Comparison of ENCODE assay signal across 9 cellular contexts in the genomic region with DNA sequence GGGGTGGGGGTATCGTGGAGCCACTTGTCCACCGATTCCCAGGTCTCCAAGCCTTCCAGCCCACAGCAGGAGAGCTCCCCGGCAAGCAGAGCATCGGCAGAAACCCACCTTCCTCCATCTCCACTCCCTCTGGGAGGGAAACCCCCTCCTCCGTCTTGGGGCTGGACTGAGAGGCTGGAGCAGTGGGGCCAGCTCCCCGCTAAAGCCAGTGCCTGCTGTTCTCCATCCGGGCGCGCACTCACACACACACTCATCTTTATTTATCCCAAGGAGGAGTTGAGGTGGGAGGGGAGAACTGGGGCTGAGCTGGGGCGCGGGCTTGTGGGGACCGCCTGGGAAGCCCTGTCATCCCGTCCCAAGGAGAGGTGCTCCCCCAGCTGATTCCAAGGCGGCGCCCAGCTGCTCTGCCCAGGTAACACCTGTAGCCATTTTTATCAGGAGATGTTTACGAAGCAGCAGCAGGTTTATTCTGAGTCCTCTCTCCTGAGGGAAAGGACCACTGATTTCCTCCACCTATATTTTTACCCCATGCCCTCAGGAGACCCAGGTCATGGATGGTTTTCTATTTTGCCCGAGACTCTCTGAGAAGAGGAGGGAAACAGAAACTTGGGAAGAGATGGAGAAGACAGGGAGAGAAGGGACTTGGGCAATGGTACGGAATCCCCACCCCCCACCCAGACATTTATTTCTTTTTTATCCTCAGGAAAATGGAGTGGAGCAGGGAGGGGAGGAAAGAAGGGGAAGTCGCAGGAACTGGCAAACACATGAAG. TPM values are rescaled to one million over a fixed set of nuclear protein-coding genes. Genes with fewer than 3 reads are reported as not detected.
DNase-seq lines count a peak whose midpoint lies in the region; ATAC-seq and TF ChIP-seq lines count a peak whose summit lies in the region.
"Had no signal": no experiment of that assay in that cellular context is flagged by ENCODE, and none has a peak within 500 bp of the region (broad histone marks: within the 10 kb centered on the region; RNA-seq: fewer than 3 reads in every experiment).

No MANE protein-coding gene starts in this region.

- H3K36me3 Mint-ChIP-seq in mesothelial cell of epicardium (no peaks in the 10 kb centered on the region), natural killer cell (no peaks in the 10 kb centered on the region)

- no peak overlapping the region for H3K9ac ChIP-seq in SK-N-SH

- H3K27me3 ChIP-seq in SK-N-SH (ENCODE audit: insufficient read depth) (peaks cover 8% of the 10 kb centered on the region; the same call in 1 of the 2 replicates), ascending aorta (no peaks in the 10 kb centered on the region), upper lobe of left lung (peaks cover 0 to 5% (median 2%) of the 10 kb centered on the region in 4 donors)

- H3K4me3 ChIP-seq in SK-N-SH (ENCODE audit: low read depth in 2 of 2, low read length in 1 of 2) = peak overlapping the region; percentile 37 to 59
- peak overlapping the region; percentile 35 to 64 for H3K4me3 ChIP-seq in ascending aorta
- peak overlapping the region in 3 of 4 donors; percentile 12 to 47 (median 47) for H3K4me3 ChIP-seq in upper lobe of left lung

- H3F3A ChIP-seq in SK-N-SH (replicated peaks; ENCODE audit: insufficient read depth) = peaks cover 4% of the 10 kb centered on the region

- no peak for TF ChIP-seq CTCF in SK-N-SH (IDR thresholded peaks at IDR 0.05)
- TF ChIP-seq CTCF in ascending aorta (IDR thresholded peaks at IDR 0.05) = no peak
- no peak for TF ChIP-seq CTCF in mesothelial cell of epicardium (IDR thresholded peaks at IDR 0.05; ENCODE audit: unreplicated experiment)
- TF ChIP-seq CTCF in upper lobe of left lung (IDR thresholded peaks at IDR 0.05) = no peak
- no peak for TF ChIP-seq CTCF in natural killer cell (IDR thresholded peaks at IDR 0.05)

- TF ChIP-seq EP300 in SK-N-SH (IDR thresholded peaks at IDR 0.05; ENCODE audit: borderline replicate concordance in 1 of 2, low read depth in 1 of 2, low read length in 1 of 2) (no peak), upper lobe of left lung (IDR thresholded peaks at IDR 0.05) (no peak)

- no peaks in the 10 kb centered on the region for H4K20me1 ChIP-seq in SK-N-SH (ENCODE audit: insufficient read depth)

- DNase-seq in SK-N-SH = no peak
- no peak for DNase-seq in ascending aorta (ENCODE audit: low spot score in 2 of 2)
- no peak for DNase-seq in mesothelial cell of epicardium (ENCODE audit: low spot score in 2 of 2, unreplicated experiment in 2 of 2)
- DNase-seq in upper lobe of left lung = no peak
- DNase-seq in A172 (ENCODE audit: low spot score) = no peak
- no peak for DNase-seq in natural killer cell
- DNase-seq: activated gamma-delta T cell had no signal

- TF ChIP-seq RAD21 in SK-N-SH (IDR thresholded peaks at IDR 0.05; ENCODE audit: low read length) = no peak

- H3K27ac ChIP-seq in SK-N-SH (ENCODE audit: low read depth in 2 of 2, low read length in 1 of 2) (no peak overlapping the region), ascending aorta (no peak overlapping the region), upper lobe of left lung (no peak overlapping the region)

- POLR2A ChIA-PET in SK-N-SH (lab: Yijun Ruan, JAX) = interaction anchor here (0.6 to 1.2 kb wide), 2 partner anchors 12 to 70 kb away, joined by 3 read pairs; no protein-coding TSS in a partner anchor

- H2AFZ ChIP-seq in SK-N-SH (ENCODE audit: low read depth) = peak overlapping the region; percentile 77; the same call in 1 of the 2 replicates

- H3K27me3 Mint-ChIP-seq in mesothelial cell of epicardium (ENCODE audit: low read depth) (peaks cover 71% of the 10 kb centered on the region), natural killer cell (ENCODE audit: low read depth in 2 of 2) (peaks cover 58 to 65% of the 10 kb centered on the region in 2 donors)

- H3K9me3 Mint-ChIP-seq in mesothelial cell of epicardium = no peaks in the 10 kb centered on the region
- no peaks in the 10 kb centered on the region for H3K9me3 Mint-ChIP-seq in natural killer cell

- H3K27ac Mint-ChIP-seq in mesothelial cell of epicardium (no peak overlapping the region), natural killer cell (no peak overlapping the region)

- H3K4me1 ChIP-seq in SK-N-SH (ENCODE audit: control insufficient read depth in 1 of 2, insufficient read depth in 2 of 2, low read depth in 1 of 2, low read length in 1 of 2) (peaks cover 14 to 40% of the 10 kb centered on the region in 2 experiments), ascending aorta (peaks cover 0 to 23% of the 10 kb centered on the region in 2 donors), upper lobe of left lung (peaks cover 12 to 38% (median 26%) of the 10 kb centered on the region in 4 donors)

- H3K4me3 Mint-ChIP-seq in mesothelial cell of epicardium (peak overlapping the region; percentile 46), natural killer cell (no peak overlapping the region)

- H3K79me2 ChIP-seq in SK-N-SH (ENCODE audit: insufficient read depth) = no peaks in the 10 kb centered on the region

- CTCF ChIA-PET in SK-N-SH (lab: Yijun Ruan, JAX) = interaction anchor here (0.7 to 6.2 kb wide), 13 partner anchors 10 to 199 kb away, joined by 3 to 58 read pairs (median 4); a partner anchor contains a TSS

- H3K9me2 ChIP-seq in SK-N-SH = no peaks in the 10 kb centered on the region

- ATAC-seq in SK-N-SH treated with all-trans-retinoic acid at 6 μM for 48 hours (no peak), upper lobe of left lung (ENCODE audit: low FRiP score in 2 of 2) (no peak), GM21423 (IDR thresholded peaks at IDR 0.05; ENCODE audit: unreplicated experiment) (no peak), natural killer cell (no peak)

- intact Hi-C loops in ascending aorta (cut with DNase I) (no loop called here), natural killer cell (cut with micrococcal nuclease) (no loop called here)

- H3K36me3 ChIP-seq in SK-N-SH (replicated peaks in 1 of 2; ENCODE audit: control insufficient read depth in 1 of 2, insufficient read depth in 2 of 2, low read length in 1 of 2) = no peaks in the 10 kb centered on the region
- H3K36me3 ChIP-seq in ascending aorta = no peaks in the 10 kb centered on the region
- no peaks in the 10 kb centered on the region for H3K36me3 ChIP-seq in upper lobe of left lung

- 19% methylated on average over 15 of the region's 19 CpGs for WGBS in SK-N-SH (ENCODE audit: low lambda C conversion rate)
- WGBS in upper lobe of left lung, 2 donors = 33 to 54% methylated on average over 12 to 19 of the region's 19 CpGs

- H3K4me1 Mint-ChIP-seq in mesothelial cell of epicardium (peaks cover 41% of the 10 kb centered on the region), natural killer cell (peaks cover 10 to 17% of the 10 kb centered on the region in 2 donors)

- H3K9me3 ChIP-seq in SK-N-SH (no peaks in the 10 kb centered on the region), ascending aorta (no peaks in the 10 kb centered on the region), upper lobe of left lung (no peaks in the 10 kb centered on the region)

- no peak for TF ChIP-seq POLR2A in upper lobe of left lung (IDR thresholded peaks at IDR 0.05)

- H3K4me2 ChIP-seq in SK-N-SH = peak overlapping the region; percentile 94

TF ChIP-seq in SK-N-SH, 30 proteins besides CTCF, POLR2A, EP300 and RAD21 (continues in another document):
- no peak for TF ChIP-seq TAF1 (IDR thresholded peaks at IDR 0.05; ENCODE audit: borderline replicate concordance, low read depth, low read length)
- TF ChIP-seq FOXJ3 (CRISPR knock-in tag; IDR thresholded peaks at IDR 0.05) = no peak
- TF ChIP-seq YY1 (IDR thresholded peaks at IDR 0.05; ENCODE audit: low read depth) = no peak
- no peak for TF ChIP-seq TEAD4 (IDR thresholded peaks at IDR 0.05; ENCODE audit: borderline replicate concordance, insufficient read depth)
- no peak for TF ChIP-seq NRF1 (IDR thresholded peaks at IDR 0.05; ENCODE audit: low read depth, low read length)
- TF ChIP-seq, protein P1, sequence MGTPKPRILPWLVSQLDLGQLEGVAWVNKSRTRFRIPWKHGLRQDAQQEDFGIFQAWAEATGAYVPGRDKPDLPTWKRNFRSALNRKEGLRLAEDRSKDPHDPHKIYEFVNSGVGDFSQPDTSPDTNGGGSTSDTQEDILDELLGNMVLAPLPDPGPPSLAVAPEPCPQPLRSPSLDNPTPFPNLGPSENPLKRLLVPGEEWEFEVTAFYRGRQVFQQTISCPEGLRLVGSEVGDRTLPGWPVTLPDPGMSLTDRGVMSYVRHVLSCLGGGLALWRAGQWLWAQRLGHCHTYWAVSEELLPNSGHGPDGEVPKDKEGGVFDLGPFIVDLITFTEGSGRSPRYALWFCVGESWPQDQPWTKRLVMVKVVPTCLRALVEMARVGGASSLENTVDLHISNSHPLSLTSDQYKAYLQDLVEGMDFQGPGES (IDR thresholded peaks at IDR 0.05; ENCODE audit: low read depth, low read length) = no peak
- TF ChIP-seq GABPA (IDR thresholded peaks at IDR 0.05; ENCODE audit: low read depth) = no peak
- no peak for TF ChIP-seq NFIC (IDR thresholded peaks at IDR 0.05; ENCODE audit: borderline replicate concordance)

TF ChIP-seq in SK-N-SH treated with all-trans-retinoic acid at 6 μM for 48 hours, 23 proteins besides CTCF, POLR2A, EP300 and RAD21:
- no peak for TF ChIP-seq CSDC2 (CRISPR knock-in tag; IDR thresholded peaks at IDR 0.05)
- TF ChIP-seq, protein P2, sequence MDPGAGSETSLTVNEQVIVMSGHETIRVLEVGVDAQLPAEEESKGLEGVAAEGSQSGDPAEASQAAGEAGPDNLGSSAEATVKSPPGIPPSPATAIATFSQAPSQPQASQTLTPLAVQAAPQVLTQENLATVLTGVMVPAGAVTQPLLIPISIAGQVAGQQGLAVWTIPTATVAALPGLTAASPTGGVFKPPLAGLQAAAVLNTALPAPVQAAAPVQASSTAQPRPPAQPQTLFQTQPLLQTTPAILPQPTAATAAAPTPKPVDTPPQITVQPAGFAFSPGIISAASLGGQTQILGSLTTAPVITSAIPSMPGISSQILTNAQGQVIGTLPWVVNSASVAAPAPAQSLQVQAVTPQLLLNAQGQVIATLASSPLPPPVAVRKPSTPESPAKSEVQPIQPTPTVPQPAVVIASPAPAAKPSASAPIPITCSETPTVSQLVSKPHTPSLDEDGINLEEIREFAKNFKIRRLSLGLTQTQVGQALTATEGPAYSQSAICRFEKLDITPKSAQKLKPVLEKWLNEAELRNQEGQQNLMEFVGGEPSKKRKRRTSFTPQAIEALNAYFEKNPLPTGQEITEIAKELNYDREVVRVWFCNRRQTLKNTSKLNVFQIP (CRISPR knock-in tag; IDR thresholded peaks at IDR 0.05; ENCODE audit: borderline replicate concordance, low read depth) = no peak

RNA-seq across cellular contexts. Expression of a gene that starts 2.1 kb away (rescaled TPM):
- 0.10 and 0.16 TPM in 2 replicates for polyA plus RNA-seq in SK-N-SH (2012; rRNA removed)
- polyA plus RNA-seq in SK-N-SH (2012; cell fraction: cytosol; rRNA removed) = 0.09 and 0.13 TPM in 2 replicates
- 0.25 and 0.49 TPM in 2 replicates for polyA plus RNA-seq in SK-N-SH (2012; cell fraction: nucleus; rRNA removed)
- total RNA-seq in ascending aorta = 24.6 TPM
- 1.2 to 1.5 TPM (median 1.3 TPM) in 3 replicates for total RNA-seq in mesothelial cell of epicardium
- total RNA-seq in upper lobe of left lung = 1 to 10 TPM; 2.7 to 6.6 (median 3.7) TPM
- total RNA-seq in A172 (2014; rRNA removed; shearing (Covaris generic)) = 0.10 and 0.36 TPM in 2 replicates
- total RNA-seq in natural killer cell = under 1 TPM in 2 of 3 donors, not detected in 1; 0.05 to 0.95 TPM
